In genomic region chrX:13798184-13798583, GRCh38 we compare ENCODE assay signal across 11 cellular contexts. TPM values are rescaled to one million over a fixed set of nuclear protein-coding genes. Genes with fewer than 3 reads are reported as not detected.
"Had no signal": no experiment of that assay in that cellular context is flagged by ENCODE, and none has a peak within 500 bp of the region (broad histone marks: within the 10 kb centered on the region; RNA-seq: fewer than 3 reads in every experiment).

No MANE protein-coding gene starts in this region.

- H2AFZ ChIP-seq: GM23338 had no signal

- FAIRE-seq: H1, H54, K562 had no signal

- H3K27ac ChIP-seq: HL-60 had no signal

- H3K4me2 ChIP-seq: GM23338 had no signal

- DNase-seq: H9, HCEC 1CT, HFFc6, IMR-90, Kasumi-1, KG1 had no signal

- ATAC-seq: GM23338, K562 had no signal

- H3K4me3 ChIP-seq: GM23338, K562 had no signal

RNA-seq across cellular contexts. Expression of gene GPM6B, which starts 18.7 kb away (rescaled TPM):
- total RNA-seq: HFFc6, K562 had no signal
